17 cellular contexts compared by ENCODE assay signal in genomic region chr2:68936462-68936861, GRCh38. TPM values are rescaled to one million over a fixed set of nuclear protein-coding genes. Genes with fewer than 3 reads are reported as not detected.
A peak's percentile ranks its signal among the peaks of the same experiment; 100 is the strongest.
DNase-seq lines count a peak whose midpoint lies in the region; TF ChIP-seq lines count a peak whose summit lies in the region.
"Had no signal": no experiment of that assay in that cellular context is flagged by ENCODE, and none has a peak within 500 bp of the region (broad histone marks: within the 10 kb centered on the region; RNA-seq: fewer than 3 reads in every experiment).

No MANE protein-coding gene starts in this region.

- H3K4me1 ChIP-seq in adipocyte (ENCODE audit: control insufficient read depth, insufficient read depth, low read length): peaks cover 58% of the 10 kb centered on the region

- peaks cover 38% of the 10 kb centered on the region for H3K4me1 Mint-ChIP-seq in HFFc6 (ENCODE audit: low read depth)
- H3K4me1 Mint-ChIP-seq: activated naive CD4-positive, alpha-beta T cell treated with anti-CD3 and anti-CD28 coated beads, Interleukin-2, amount 50 U/mL, for 24 hours; CD8-positive, alpha-beta memory T cell; stimulated activated naive CD8-positive, alpha-beta T cell treated with anti-CD3 and anti-CD28 coated beads, Interleukin-15, amount 100 ng/mL, for 72 hours had no signal

- DNase-seq in HFFc6 (peak; percentile 57), adipocyte (ENCODE audit: low read depth) (peak; percentile 56), fibroblast of peridontal ligament (ENCODE audit: extremely low read depth) (peak; percentile 47), RKO (ENCODE audit: low spot score) (no peak), NCI-H187 (lab: John Stamatoyannopoulos, UW) (no peak), mucosa of gallbladder (ENCODE audit: low spot score) (no peak), posterior vena cava (ENCODE audit: low spot score) (no peak)
- DNase-seq: CD8-positive, alpha-beta memory T cell; NCI-H2171 treated with DMSO at 0.1 percent for 48 hours; stimulated activated naive CD8-positive, alpha-beta T cell treated with anti-CD3 and anti-CD28 coated beads, Interleukin-15, amount 100 ng/mL, for 72 hours; WERI-Rb-1 had no signal

- H3K9me3 Mint-ChIP-seq in HFFc6: peaks cover 7% of the 10 kb centered on the region
- H3K9me3 Mint-ChIP-seq: activated naive CD4-positive, alpha-beta T cell treated with anti-CD3 and anti-CD28 coated beads, Interleukin-2, amount 50 U/mL, for 24 hours; CD8-positive, alpha-beta memory T cell; stimulated activated naive CD8-positive, alpha-beta T cell treated with anti-CD3 and anti-CD28 coated beads, Interleukin-15, amount 100 ng/mL, for 72 hours had no signal

- H3K27ac Mint-ChIP-seq in HFFc6: peak overlapping the region; percentile 86
- H3K27ac Mint-ChIP-seq: activated naive CD4-positive, alpha-beta T cell treated with anti-CD3 and anti-CD28 coated beads, Interleukin-2, amount 50 U/mL, for 24 hours; stimulated activated naive CD8-positive, alpha-beta T cell treated with anti-CD3 and anti-CD28 coated beads, Interleukin-15, amount 100 ng/mL, for 72 hours had no signal

- no peaks in the 10 kb centered on the region for H3K27me3 ChIP-seq in adipocyte (replicated peaks; ENCODE audit: control insufficient read depth, insufficient read depth, low read length)

- TF ChIP-seq CTCF in HFFc6 (IDR thresholded peaks at IDR 0.05): no peak

- H3K36me3 Mint-ChIP-seq in HFFc6 (ENCODE audit: low read depth): peaks cover 18% of the 10 kb centered on the region; the same call in 1 of the 2 replicates
- H3K36me3 Mint-ChIP-seq: activated naive CD4-positive, alpha-beta T cell treated with anti-CD3 and anti-CD28 coated beads, Interleukin-2, amount 50 U/mL, for 24 hours had no signal

- H3K9ac ChIP-seq in adipocyte (ENCODE audit: low read length): no peak overlapping the region

- peaks cover 2% of the 10 kb centered on the region; the same call in 1 of the 2 replicates for H3K27me3 Mint-ChIP-seq in HFFc6 (ENCODE audit: insufficient read depth)

- H3K27ac ChIP-seq in skin epidermis: peak overlapping the region in 14 of 21 experiments; percentile 4 to 79 (median 48)
- H3K27ac ChIP-seq: HL-60, WERI-Rb-1 had no signal

- no peak overlapping the region for H3K4me3 ChIP-seq in adipocyte (ENCODE audit: low read length)
- peak overlapping the region in 1 of 7 experiments; percentile 1 for H3K4me3 ChIP-seq in skin epidermis
- H3K4me3 ChIP-seq: lung had no signal

- no peaks in the 10 kb centered on the region for H3K36me3 ChIP-seq in adipocyte (ENCODE audit: control insufficient read depth, insufficient read depth, low read length, severe bottlenecking)
- H3K36me3 ChIP-seq: WERI-Rb-1 had no signal

- H3K4me3 Mint-ChIP-seq in HFFc6: peak overlapping the region; percentile 27; the same call in 1 of the 2 replicates
- H3K4me3 Mint-ChIP-seq: activated naive CD4-positive, alpha-beta T cell treated with anti-CD3 and anti-CD28 coated beads, Interleukin-2, amount 50 U/mL, for 24 hours; CD8-positive, alpha-beta memory T cell; stimulated activated naive CD8-positive, alpha-beta T cell treated with anti-CD3 and anti-CD28 coated beads, Interleukin-15, amount 100 ng/mL, for 72 hours had no signal

- intact Hi-C loops in posterior vena cava (cut with DNase I): loop anchor here in 1 of 2 donors (5.0 kb wide), 1 partner anchor 221 kb away; no protein-coding TSS in a partner anchor

- H3K9me3 ChIP-seq in adipocyte (ENCODE audit: control insufficient read depth, low read length): peaks cover 12% of the 10 kb centered on the region

RNA-seq across cellular contexts. Expression of gene GKN2, which starts 16.2 kb away (rescaled TPM):
- not detected for total RNA-seq in HFFc6 (2021; fragmentation: NEBNext Ultra II Directional; extraction: Animal tissue kit (Norgen Biotek cat#: 25700))
- total RNA-seq in mucosa of gallbladder (not detected), posterior vena cava (not detected)
- total RNA-seq: CD8-positive, alpha-beta memory T cell; epithelial cell of proximal tubule; H1 had no signal

RNA-seq across cellular contexts. Expression of gene GKN1, which starts 38.0 kb away (rescaled TPM):
- total RNA-seq in HFFc6 (2021; fragmentation: NEBNext Ultra II Directional; extraction: Animal tissue kit (Norgen Biotek cat#: 25700)): not detected
- total RNA-seq in mucosa of gallbladder: not detected
- not detected for total RNA-seq in posterior vena cava
- total RNA-seq: CD8-positive, alpha-beta memory T cell; epithelial cell of proximal tubule; H1; lung had no signal

Comparison
In these comparisons a context has a peak if more than half of its experiments do, and no peak if none do; other contexts are left out.
1. DNase-seq: peak in HFFc6 (single experiment), adipocyte (single experiment) and fibroblast of peridontal ligament (single experiment); none in RKO (single experiment), NCI-H187 (0 of 2), mucosa of gallbladder (single experiment) and posterior vena cava (single experiment).